ENCODE assay signal across 8 cellular contexts in the genomic region with DNA sequence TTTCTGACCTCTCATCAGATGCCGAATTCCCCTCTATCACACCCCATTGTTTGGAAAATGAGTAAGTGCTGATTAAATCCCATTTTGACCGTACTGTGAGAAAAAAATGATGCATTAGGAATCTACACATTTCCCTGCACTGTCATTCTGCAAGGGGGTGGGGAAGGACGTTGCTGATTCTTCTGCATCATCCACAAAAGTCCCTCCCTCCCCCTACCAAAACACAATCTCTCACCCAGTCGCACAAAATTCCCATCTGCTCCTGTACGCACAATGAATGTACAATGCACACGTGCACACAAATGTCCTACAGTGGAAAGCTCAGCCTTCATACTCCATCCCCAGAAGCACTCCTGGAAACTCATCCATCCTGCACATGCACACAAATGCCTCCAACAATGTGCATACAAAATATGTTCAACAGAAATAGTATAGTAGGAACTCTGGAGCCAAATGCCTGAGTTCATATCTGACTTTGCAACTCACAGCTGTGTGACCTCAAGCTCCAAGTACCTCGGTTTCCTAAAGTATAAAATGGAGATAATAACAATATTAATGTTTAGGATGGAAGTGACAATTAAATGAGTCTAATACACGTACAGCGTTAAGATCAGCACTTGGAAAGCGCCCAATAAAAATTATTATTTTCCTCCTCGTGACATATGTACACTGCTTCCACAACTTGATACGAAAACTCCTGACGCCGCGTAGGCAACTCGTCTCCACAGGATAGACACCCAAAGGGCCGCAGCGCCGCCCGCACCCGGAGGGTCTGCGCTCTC. TPM values are rescaled to one million over a fixed set of nuclear protein-coding genes. Genes with fewer than 3 reads are reported as not detected.
DNase-seq lines count a peak whose midpoint lies in the region; ATAC-seq, FAIRE-seq and TF ChIP-seq lines count a peak whose summit lies in the region.

No MANE protein-coding gene starts in this region.

- peak overlapping the region; percentile 92 for H3K27ac ChIP-seq in KOPT-K1 (ENCODE audit: low read depth, low read length, poor library complexity, severe bottlenecking)
- H3K27ac ChIP-seq in keratinocyte (ENCODE audit: control insufficient read depth, insufficient read depth, low read length) = peak overlapping the region; percentile 99

- no peak overlapping the region for H2AFZ ChIP-seq in keratinocyte (ENCODE audit: control insufficient read depth, low read length)

- no peaks in the 10 kb centered on the region for H4K20me1 ChIP-seq in keratinocyte (ENCODE audit: control insufficient read depth, extremely low read depth, insufficient read depth, low read length)

- TF ChIP-seq CTCF in keratinocyte (optimal IDR thresholded peaks at IDR 0.05 in 1 of 3, IDR thresholded peaks at IDR 0.05 in 1 of 3, conservative IDR thresholded peaks at IDR 0.05 in 1 of 3; ENCODE audit: extremely low read depth in 1 of 3, insufficient read depth in 2 of 3, low read length in 3 of 3) = no peak

- dilution Hi-C loops in keratinocyte (cut with MboI; ENCODE audit: extremely low pct_ligation_motif_present, low sequenced_read_pairs) = no loop called here

- H3K9me3 ChIP-seq in KOPT-K1 (ENCODE audit: insufficient read depth, low read length, poor library complexity, severe bottlenecking) (no peaks in the 10 kb centered on the region), adipocyte (ENCODE audit: control insufficient read depth, low read length) (no peaks in the 10 kb centered on the region), keratinocyte (ENCODE audit: control insufficient read depth, low read depth, low read length) (no peaks in the 10 kb centered on the region)

- H3K36me3 ChIP-seq in KOPT-K1 (ENCODE audit: insufficient read depth, low read length) (peaks cover 13% of the 10 kb centered on the region), adipocyte (ENCODE audit: control insufficient read depth, insufficient read depth, low read length, severe bottlenecking) (peaks cover 10% of the 10 kb centered on the region), keratinocyte (ENCODE audit: control insufficient read depth in 2 of 2, extremely low read depth in 1 of 2, insufficient read depth in 2 of 2, low read length in 2 of 2) (peaks cover 11 to 15% of the 10 kb centered on the region in 2 experiments)

- peaks cover 57% of the 10 kb centered on the region for H3K79me2 ChIP-seq in keratinocyte (ENCODE audit: control insufficient read depth, insufficient read depth, low read length)

- ATAC-seq in stimulated activated naive CD8-positive, alpha-beta T cell treated with anti-CD3 and anti-CD28 coated beads, Interleukin-15, Interleukin-2, amounts not matched to agents 100 U/mL and 50 U/mL, for 24 hours = no peak
- ATAC-seq in GM21576 (IDR thresholded peaks at IDR 0.05; ENCODE audit: unreplicated experiment) = no peak

- DNase-seq in ELR (ENCODE audit: low read depth) (peak; percentile 94), adipocyte (ENCODE audit: low read depth) (peak; percentile 52), keratinocyte (ENCODE audit: low read depth, low spot score) (no peak), germinal center (ENCODE audit: low spot score) (no peak), NCI-H1436 (lab: John Stamatoyannopoulos, UW) (no peak)
- peak; percentile 64 for DNase-seq in stimulated activated naive CD8-positive, alpha-beta T cell treated with anti-CD3 and anti-CD28 coated beads, Interleukin-15, Interleukin-2, amounts not matched to agents 100 U/mL and 50 U/mL, for 24 hours

- H3K4me3 ChIP-seq in adipocyte (ENCODE audit: low read length) (peak overlapping the region; percentile 94), keratinocyte (ENCODE audit: control insufficient read depth in 2 of 3, extremely low read depth in 1 of 3, insufficient read depth in 2 of 3, low read depth in 1 of 3, low read length in 3 of 3) (peak overlapping the region; percentile 80 to 91 (median 85))

- peaks cover 57% of the 10 kb centered on the region for H3K4me1 ChIP-seq in adipocyte (ENCODE audit: control insufficient read depth, insufficient read depth, low read length)
- peaks cover 74% of the 10 kb centered on the region for H3K4me1 ChIP-seq in keratinocyte (ENCODE audit: control insufficient read depth, extremely low read depth, insufficient read depth, low read length)

- peak overlapping the region; percentile 99 for H3K9ac ChIP-seq in adipocyte (ENCODE audit: low read length)
- H3K9ac ChIP-seq in keratinocyte (ENCODE audit: control insufficient read depth, extremely low read depth, insufficient read depth, low read length) = peak overlapping the region; percentile 100

- H3K27me3 ChIP-seq in adipocyte (replicated peaks; ENCODE audit: control insufficient read depth, insufficient read depth, low read length) = no peaks in the 10 kb centered on the region
- H3K27me3 ChIP-seq in keratinocyte (ENCODE audit: control insufficient read depth, extremely low read depth, insufficient read depth, low read length) = no peaks in the 10 kb centered on the region

- H3K4me2 ChIP-seq in keratinocyte (ENCODE audit: control insufficient read depth, extremely low read depth, insufficient read depth, low read depth, low read length) = peak overlapping the region; percentile 97

- FAIRE-seq in keratinocyte (lab: Jason Lieb, UNC) = peak; percentile 72

- peaks cover 2% of the 10 kb centered on the region for H3K9me1 ChIP-seq in keratinocyte (ENCODE audit: control insufficient read depth, extremely low read depth, insufficient read depth, low read length)

RNA-seq across cellular contexts. Expression of gene TNIP1, which starts 0.8 kb away (rescaled TPM):
- 43.4 to 98.3 TPM (median 47.9 TPM) in 3 replicates for polyA plus RNA-seq in keratinocyte
- 188 TPM for polyA plus RNA-seq in keratinocyte (2011; ENCODE audit: low read depth)
- 71.4 and 109 TPM in 2 replicates for polyA plus RNA-seq in keratinocyte (2011; cell fraction: cytosol; rRNA removed)
- polyA plus RNA-seq in keratinocyte (2011; cell fraction: nucleus; rRNA removed) = 67.6 and 70.0 TPM in 2 replicates
- polyA plus RNA-seq in keratinocyte (2012; ENCODE audit: low replicate concordance) = 63.7 and 120 TPM in 2 replicates
- polyA minus RNA-seq in keratinocyte = 82.8 to 116 TPM (median 88.8 TPM) in 3 replicates
- 146 TPM for polyA minus RNA-seq in keratinocyte (2011; cell fraction: cytosol; rRNA and poly(A)+ RNA removed)
- 54.0 and 61.1 TPM in 2 replicates for polyA minus RNA-seq in keratinocyte (2011; cell fraction: nucleus; rRNA and poly(A)+ RNA removed)

RNA-seq across cellular contexts. Expression of gene GPX3, which starts 59.6 kb away (rescaled TPM):
- 116 to 139 TPM (median 120 TPM) in 3 replicates for polyA plus RNA-seq in keratinocyte
- polyA plus RNA-seq in keratinocyte (2011; ENCODE audit: low read depth) = 13.2 TPM
- 136 and 153 TPM in 2 replicates for polyA plus RNA-seq in keratinocyte (2011; cell fraction: cytosol; rRNA removed)
- polyA plus RNA-seq in keratinocyte (2011; cell fraction: nucleus; rRNA removed) = 50.9 and 59.3 TPM in 2 replicates
- 55.1 and 80.1 TPM in 2 replicates for polyA plus RNA-seq in keratinocyte (2012; ENCODE audit: low replicate concordance)
- 81.1 to 249 TPM (median 142 TPM) in 3 replicates for polyA minus RNA-seq in keratinocyte
- polyA minus RNA-seq in keratinocyte (2011; cell fraction: cytosol; rRNA and poly(A)+ RNA removed) = 69.8 TPM
- polyA minus RNA-seq in keratinocyte (2011; cell fraction: nucleus; rRNA and poly(A)+ RNA removed) = 22.4 and 33.4 TPM in 2 replicates

Comparison
In these comparisons a context has a peak if more than half of its experiments do, and no peak if none do; other contexts are left out.
1. DNase-seq: peak in ELR (single experiment), adipocyte (single experiment) and stimulated activated naive CD8-positive, alpha-beta T cell treated with anti-CD3 and anti-CD28 coated beads, Interleukin-15, Interleukin-2, amounts not matched to agents 100 U/mL and 50 U/mL, for 24 hours (single experiment); none in keratinocyte (single experiment), germinal center (single experiment) and NCI-H1436 (single experiment).